ENCODE assay signal across 1 cellular context in genomic region chr3:35043040-35043439, GRCh38.
TF ChIP-seq lines count a peak whose summit lies in the region.

No MANE protein-coding gene starts in this region.

TF ChIP-seq in HepG2, 621 proteins besides CTCF, POLR2A, EP300 and RAD21 (continued from another document):
- TF ChIP-seq ZNF574 (CRISPR knock-in tag; IDR thresholded peaks at IDR 0.05): no peak
- TF ChIP-seq GATAD2A (CRISPR knock-in tag; IDR thresholded peaks at IDR 0.05): no peak
- TF ChIP-seq DPF2 (CRISPR knock-in tag; IDR thresholded peaks at IDR 0.05; ENCODE audit: borderline replicate concordance, low read depth): no peak
- TF ChIP-seq ATM (IDR thresholded peaks at IDR 0.05; ENCODE audit: borderline replicate concordance): no peak
- TF ChIP-seq ZNF160 (CRISPR knock-in tag; IDR thresholded peaks at IDR 0.05): no peak
- no peak for TF ChIP-seq ZKSCAN1 (IDR thresholded peaks at IDR 0.05; ENCODE audit: low read length)
- TF ChIP-seq AGO1 (IDR thresholded peaks at IDR 0.05; ENCODE audit: low read depth, low read length, poor library complexity, severe bottlenecking): no peak
- no peak for TF ChIP-seq PRMT3 (CRISPR knock-in tag; IDR thresholded peaks at IDR 0.05; ENCODE audit: borderline replicate concordance, low read depth)
- no peak for TF ChIP-seq ZNF512B (CRISPR knock-in tag; IDR thresholded peaks at IDR 0.05; ENCODE audit: borderline replicate concordance)
- TF ChIP-seq YEATS4 (CRISPR knock-in tag; IDR thresholded peaks at IDR 0.05; ENCODE audit: borderline replicate concordance): no peak
- no peak for TF ChIP-seq ZNF619 (CRISPR knock-in tag; IDR thresholded peaks at IDR 0.05)
